Comparison of ENCODE assay signal across 8 cellular contexts in the genomic region with DNA sequence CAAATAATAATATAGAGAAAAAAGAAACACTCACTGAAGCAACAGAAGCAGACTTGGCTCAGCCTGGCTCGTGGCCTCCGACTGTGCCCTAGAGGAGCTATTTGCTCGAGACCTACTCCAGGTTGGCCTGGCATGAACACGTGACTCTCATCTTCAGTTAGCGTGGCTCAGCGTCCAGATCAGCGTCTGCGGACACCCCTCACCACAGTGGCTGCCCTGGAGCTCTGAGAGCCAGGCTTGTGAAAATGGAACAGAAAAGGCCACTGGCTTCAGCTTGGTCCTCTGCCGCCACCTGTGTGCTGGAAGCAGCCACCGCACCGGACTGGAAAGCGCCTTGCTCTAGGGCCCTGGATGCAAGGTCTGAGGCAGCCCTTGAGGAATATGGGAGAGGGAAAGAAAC.
DNase-seq lines count a peak whose midpoint lies in the region; ATAC-seq lines count a peak whose summit lies in the region.

No MANE protein-coding gene starts in this region.

- no peaks in the 10 kb centered on the region for H3K27me3 Mint-ChIP-seq in activated naive CD4-positive, alpha-beta T cell treated with anti-CD3 and anti-CD28 coated beads for 36 hours (ENCODE audit: low read depth)
- H3K27me3 Mint-ChIP-seq in stimulated activated naive B cell treated with anti-CD40 and anti-IgM and Interleukin-4, amounts not matched to agents 10 μg/mL and 1 μg/mL and 100 μg/mL, for 72 hours: no peaks in the 10 kb centered on the region

- no peak overlapping the region for H3K27ac Mint-ChIP-seq in activated naive CD4-positive, alpha-beta T cell treated with anti-CD3 and anti-CD28 coated beads for 36 hours
- no peak overlapping the region for H3K27ac Mint-ChIP-seq in stimulated activated naive B cell treated with anti-CD40 and anti-IgM and Interleukin-4, amounts not matched to agents 10 μg/mL and 1 μg/mL and 100 μg/mL, for 72 hours

- peaks cover 13% of the 10 kb centered on the region for H3K9me3 Mint-ChIP-seq in activated naive CD4-positive, alpha-beta T cell treated with anti-CD3 and anti-CD28 coated beads for 36 hours
- peaks cover 4 to 7% of the 10 kb centered on the region in 2 donors for H3K9me3 Mint-ChIP-seq in stimulated activated naive B cell treated with anti-CD40 and anti-IgM and Interleukin-4, amounts not matched to agents 10 μg/mL and 1 μg/mL and 100 μg/mL, for 72 hours

- CTCF ChIA-PET in activated naive CD4-positive, alpha-beta T cell treated with anti-CD3 and anti-CD28 coated beads for 36 hours (lab: Charles Lee): no interaction called here

- no peaks in the 10 kb centered on the region for H3K4me1 Mint-ChIP-seq in activated naive CD4-positive, alpha-beta T cell treated with anti-CD3 and anti-CD28 coated beads for 36 hours (ENCODE audit: low read depth)
- no peaks in the 10 kb centered on the region for H3K4me1 Mint-ChIP-seq in stimulated activated naive B cell treated with anti-CD40 and anti-IgM and Interleukin-4, amounts not matched to agents 10 μg/mL and 1 μg/mL and 100 μg/mL, for 72 hours

- intact Hi-C loops in activated naive CD4-positive, alpha-beta T cell treated with anti-CD3 and anti-CD28 coated beads for 36 hours (cut with micrococcal nuclease): no loop called here

- H3K36me3 Mint-ChIP-seq in activated naive CD4-positive, alpha-beta T cell treated with anti-CD3 and anti-CD28 coated beads for 36 hours (ENCODE audit: low read depth): no peaks in the 10 kb centered on the region
- no peaks in the 10 kb centered on the region for H3K36me3 Mint-ChIP-seq in stimulated activated naive B cell treated with anti-CD40 and anti-IgM and Interleukin-4, amounts not matched to agents 10 μg/mL and 1 μg/mL and 100 μg/mL, for 72 hours

- in situ Hi-C loops in G401 (cut with HindIII; ENCODE audit: low sequenced_read_pairs): no loop called here

- DNase-seq in COLO668 (lab: John Stamatoyannopoulos, UW; ENCODE audit: unreplicated experiment) (peak; percentile 18), NCI-H2171 treated with DMSO at 0.1 percent for 48 hours (lab: John Stamatoyannopoulos, UW) (peak; percentile 37), iPS DF 19.7 (ENCODE audit: low read depth, low spot score) (peak; percentile 40), SIG-M5 treated with dmso at 0.1 percent for 504 hours (lab: John Stamatoyannopoulos, UW; ENCODE audit: unreplicated experiment) (no peak), G401 (ENCODE audit: low spot score) (no peak)
- no peak for DNase-seq in activated naive CD4-positive, alpha-beta T cell treated with anti-CD3 and anti-CD28 coated beads for 36 hours
- no peak for DNase-seq in stimulated activated naive B cell treated with anti-CD40 and anti-IgM and Interleukin-4, amounts not matched to agents 10 μg/mL and 1 μg/mL and 100 μg/mL, for 72 hours

- ATAC-seq in GM19467 (IDR thresholded peaks at IDR 0.05; ENCODE audit: unreplicated experiment): peak; percentile 79
- ATAC-seq in stimulated activated naive B cell treated with anti-CD40 and anti-IgM and Interleukin-4, amounts not matched to agents 10 μg/mL and 1 μg/mL and 100 μg/mL, for 72 hours (replicated peaks): no peak

- H3K4me3 Mint-ChIP-seq in activated naive CD4-positive, alpha-beta T cell treated with anti-CD3 and anti-CD28 coated beads for 36 hours: no peak overlapping the region
- no peak overlapping the region for H3K4me3 Mint-ChIP-seq in stimulated activated naive B cell treated with anti-CD40 and anti-IgM and Interleukin-4, amounts not matched to agents 10 μg/mL and 1 μg/mL and 100 μg/mL, for 72 hours

Comparison
In these comparisons a context has a peak if more than half of its experiments do, and no peak if none do; other contexts are left out.
1. DNase-seq: peak in COLO668 (single experiment), NCI-H2171 treated with DMSO at 0.1 percent for 48 hours (single experiment) and iPS DF 19.7 (single experiment); none in activated naive CD4-positive, alpha-beta T cell treated with anti-CD3 and anti-CD28 coated beads for 36 hours (single experiment), stimulated activated naive B cell treated with anti-CD40 and anti-IgM and Interleukin-4, amounts not matched to agents 10 μg/mL and 1 μg/mL and 100 μg/mL, for 72 hours (single experiment), SIG-M5 treated with dmso at 0.1 percent for 504 hours (single experiment) and G401 (single experiment).